Comparison of ENCODE assay signal across 1 cellular context in the genomic region with DNA sequence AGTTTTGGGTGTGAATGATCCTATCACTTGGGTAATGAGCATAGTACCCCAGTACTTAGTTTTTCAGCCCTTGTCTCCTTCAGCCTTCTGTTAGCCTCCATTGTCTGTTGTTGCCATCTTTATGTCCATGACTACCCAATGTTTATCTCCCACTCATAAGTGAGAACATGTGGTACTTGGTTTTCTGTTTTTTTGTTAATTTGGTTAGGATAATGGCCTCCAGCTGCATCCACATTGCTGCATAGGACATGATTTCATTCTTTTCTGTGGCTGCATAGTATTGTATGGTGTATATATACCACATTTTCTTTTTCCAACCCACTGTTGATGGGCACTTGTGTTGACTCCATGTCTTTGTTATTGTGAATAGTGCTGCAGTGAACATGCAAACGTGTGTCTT.
TF ChIP-seq lines count a peak whose summit lies in the region.

No MANE protein-coding gene starts in this region.

TF ChIP-seq in K562, 482 proteins besides CTCF, POLR2A, EP300 and RAD21:
- TF ChIP-seq, protein P1, sequence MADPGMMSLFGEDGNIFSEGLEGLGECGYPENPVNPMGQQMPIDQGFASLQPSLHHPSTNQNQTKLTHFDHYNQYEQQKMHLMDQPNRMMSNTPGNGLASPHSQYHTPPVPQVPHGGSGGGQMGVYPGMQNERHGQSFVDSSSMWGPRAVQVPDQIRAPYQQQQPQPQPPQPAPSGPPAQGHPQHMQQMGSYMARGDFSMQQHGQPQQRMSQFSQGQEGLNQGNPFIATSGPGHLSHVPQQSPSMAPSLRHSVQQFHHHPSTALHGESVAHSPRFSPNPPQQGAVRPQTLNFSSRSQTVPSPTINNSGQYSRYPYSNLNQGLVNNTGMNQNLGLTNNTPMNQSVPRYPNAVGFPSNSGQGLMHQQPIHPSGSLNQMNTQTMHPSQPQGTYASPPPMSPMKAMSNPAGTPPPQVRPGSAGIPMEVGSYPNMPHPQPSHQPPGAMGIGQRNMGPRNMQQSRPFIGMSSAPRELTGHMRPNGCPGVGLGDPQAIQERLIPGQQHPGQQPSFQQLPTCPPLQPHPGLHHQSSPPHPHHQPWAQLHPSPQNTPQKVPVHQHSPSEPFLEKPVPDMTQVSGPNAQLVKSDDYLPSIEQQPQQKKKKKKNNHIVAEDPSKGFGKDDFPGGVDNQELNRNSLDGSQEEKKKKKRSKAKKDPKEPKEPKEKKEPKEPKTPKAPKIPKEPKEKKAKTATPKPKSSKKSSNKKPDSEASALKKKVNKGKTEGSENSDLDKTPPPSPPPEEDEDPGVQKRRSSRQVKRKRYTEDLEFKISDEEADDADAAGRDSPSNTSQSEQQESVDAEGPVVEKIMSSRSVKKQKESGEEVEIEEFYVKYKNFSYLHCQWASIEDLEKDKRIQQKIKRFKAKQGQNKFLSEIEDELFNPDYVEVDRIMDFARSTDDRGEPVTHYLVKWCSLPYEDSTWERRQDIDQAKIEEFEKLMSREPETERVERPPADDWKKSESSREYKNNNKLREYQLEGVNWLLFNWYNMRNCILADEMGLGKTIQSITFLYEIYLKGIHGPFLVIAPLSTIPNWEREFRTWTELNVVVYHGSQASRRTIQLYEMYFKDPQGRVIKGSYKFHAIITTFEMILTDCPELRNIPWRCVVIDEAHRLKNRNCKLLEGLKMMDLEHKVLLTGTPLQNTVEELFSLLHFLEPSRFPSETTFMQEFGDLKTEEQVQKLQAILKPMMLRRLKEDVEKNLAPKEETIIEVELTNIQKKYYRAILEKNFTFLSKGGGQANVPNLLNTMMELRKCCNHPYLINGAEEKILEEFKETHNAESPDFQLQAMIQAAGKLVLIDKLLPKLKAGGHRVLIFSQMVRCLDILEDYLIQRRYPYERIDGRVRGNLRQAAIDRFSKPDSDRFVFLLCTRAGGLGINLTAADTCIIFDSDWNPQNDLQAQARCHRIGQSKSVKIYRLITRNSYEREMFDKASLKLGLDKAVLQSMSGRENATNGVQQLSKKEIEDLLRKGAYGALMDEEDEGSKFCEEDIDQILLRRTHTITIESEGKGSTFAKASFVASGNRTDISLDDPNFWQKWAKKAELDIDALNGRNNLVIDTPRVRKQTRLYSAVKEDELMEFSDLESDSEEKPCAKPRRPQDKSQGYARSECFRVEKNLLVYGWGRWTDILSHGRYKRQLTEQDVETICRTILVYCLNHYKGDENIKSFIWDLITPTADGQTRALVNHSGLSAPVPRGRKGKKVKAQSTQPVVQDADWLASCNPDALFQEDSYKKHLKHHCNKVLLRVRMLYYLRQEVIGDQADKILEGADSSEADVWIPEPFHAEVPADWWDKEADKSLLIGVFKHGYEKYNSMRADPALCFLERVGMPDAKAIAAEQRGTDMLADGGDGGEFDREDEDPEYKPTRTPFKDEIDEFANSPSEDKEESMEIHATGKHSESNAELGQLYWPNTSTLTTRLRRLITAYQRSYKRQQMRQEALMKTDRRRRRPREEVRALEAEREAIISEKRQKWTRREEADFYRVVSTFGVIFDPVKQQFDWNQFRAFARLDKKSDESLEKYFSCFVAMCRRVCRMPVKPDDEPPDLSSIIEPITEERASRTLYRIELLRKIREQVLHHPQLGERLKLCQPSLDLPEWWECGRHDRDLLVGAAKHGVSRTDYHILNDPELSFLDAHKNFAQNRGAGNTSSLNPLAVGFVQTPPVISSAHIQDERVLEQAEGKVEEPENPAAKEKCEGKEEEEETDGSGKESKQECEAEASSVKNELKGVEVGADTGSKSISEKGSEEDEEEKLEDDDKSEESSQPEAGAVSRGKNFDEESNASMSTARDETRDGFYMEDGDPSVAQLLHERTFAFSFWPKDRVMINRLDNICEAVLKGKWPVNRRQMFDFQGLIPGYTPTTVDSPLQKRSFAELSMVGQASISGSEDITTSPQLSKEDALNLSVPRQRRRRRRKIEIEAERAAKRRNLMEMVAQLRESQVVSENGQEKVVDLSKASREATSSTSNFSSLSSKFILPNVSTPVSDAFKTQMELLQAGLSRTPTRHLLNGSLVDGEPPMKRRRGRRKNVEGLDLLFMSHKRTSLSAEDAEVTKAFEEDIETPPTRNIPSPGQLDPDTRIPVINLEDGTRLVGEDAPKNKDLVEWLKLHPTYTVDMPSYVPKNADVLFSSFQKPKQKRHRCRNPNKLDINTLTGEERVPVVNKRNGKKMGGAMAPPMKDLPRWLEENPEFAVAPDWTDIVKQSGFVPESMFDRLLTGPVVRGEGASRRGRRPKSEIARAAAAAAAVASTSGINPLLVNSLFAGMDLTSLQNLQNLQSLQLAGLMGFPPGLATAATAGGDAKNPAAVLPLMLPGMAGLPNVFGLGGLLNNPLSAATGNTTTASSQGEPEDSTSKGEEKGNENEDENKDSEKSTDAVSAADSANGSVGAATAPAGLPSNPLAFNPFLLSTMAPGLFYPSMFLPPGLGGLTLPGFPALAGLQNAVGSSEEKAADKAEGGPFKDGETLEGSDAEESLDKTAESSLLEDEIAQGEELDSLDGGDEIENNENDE (IDR thresholded peaks at IDR 0.05; ENCODE audit: low read depth, low read length), result no peak
- TF ChIP-seq, protein P2, sequence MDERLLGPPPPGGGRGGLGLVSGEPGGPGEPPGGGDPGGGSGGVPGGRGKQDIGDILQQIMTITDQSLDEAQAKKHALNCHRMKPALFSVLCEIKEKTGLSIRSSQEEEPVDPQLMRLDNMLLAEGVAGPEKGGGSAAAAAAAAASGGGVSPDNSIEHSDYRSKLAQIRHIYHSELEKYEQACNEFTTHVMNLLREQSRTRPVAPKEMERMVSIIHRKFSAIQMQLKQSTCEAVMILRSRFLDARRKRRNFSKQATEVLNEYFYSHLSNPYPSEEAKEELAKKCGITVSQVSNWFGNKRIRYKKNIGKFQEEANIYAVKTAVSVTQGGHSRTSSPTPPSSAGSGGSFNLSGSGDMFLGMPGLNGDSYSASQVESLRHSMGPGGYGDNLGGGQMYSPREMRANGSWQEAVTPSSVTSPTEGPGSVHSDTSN (CRISPR knock-in tag; IDR thresholded peaks at IDR 0.05; ENCODE audit: low read depth), result no peak
- TF ChIP-seq, protein P2 (tag; conservative IDR thresholded peaks at IDR 0.05; ENCODE audit: low read depth), result no peak
- TF ChIP-seq FOXJ2 (tag; IDR thresholded peaks at IDR 0.05), result peak; percentile 89
